In genomic region chr2:176597916-176598315, GRCh38 we compare ENCODE assay signal across 8 cellular contexts.
"Had no signal": no experiment of that assay in that cellular context is flagged by ENCODE, and none has a peak within 500 bp of the region (broad histone marks: within the 10 kb centered on the region; RNA-seq: fewer than 3 reads in every experiment).

No MANE protein-coding gene starts in this region.

- H3K36me3 Mint-ChIP-seq: IgD-negative memory B cell had no signal

- DNase-seq: IMR-90, KBM-7, KG1 had no signal

- H3K4me1 Mint-ChIP-seq: IgD-negative memory B cell had no signal

- H3K9ac ChIP-seq: KMS-11 had no signal

- H3K27ac Mint-ChIP-seq: IgD-negative memory B cell had no signal

- H3K4me3 ChIP-seq: K562 had no signal

- H3K4me3 Mint-ChIP-seq: IgD-negative memory B cell had no signal

- ATAC-seq: HepG2, K562 had no signal

- H3K4me2 ChIP-seq: KMS-11 had no signal

- H3K27ac ChIP-seq: HL-60, KMS-11 had no signal
